Comparison of ENCODE assay signal across 25 cellular contexts in genomic region chr11:64135711-64136110, GRCh38. TPM values are rescaled to one million over a fixed set of nuclear protein-coding genes. Genes with fewer than 3 reads are reported as not detected.
DNase-seq lines count a peak whose midpoint lies in the region; ATAC-seq and TF ChIP-seq lines count a peak whose summit lies in the region.
"Had no signal": no experiment of that assay in that cellular context is flagged by ENCODE, and none has a peak within 500 bp of the region (broad histone marks: within the 10 kb centered on the region; RNA-seq: fewer than 3 reads in every experiment).

No MANE protein-coding gene starts in this region.

- peaks cover 45% of the 10 kb centered on the region for H3K4me1 Mint-ChIP-seq in dendritic cell treated with granulocyte-macrophage colony-stimulating factor and Interleukin-4, amounts not matched to agents 40 ng/mL and 50 ng/mL, for 4 days (ENCODE audit: low read depth)
- H3K4me1 Mint-ChIP-seq: B cell had no signal

- ATAC-seq in heart right ventricle, result no peak
- ATAC-seq: A549; CD8-positive, alpha-beta T cell; GM12878 had no signal

- peak overlapping the region; percentile 67 for H3K14ac ChIP-seq in neuronal stem cell (ENCODE audit: low read length)

- intact Hi-C loops in dendritic cell treated with granulocyte-macrophage colony-stimulating factor and Interleukin-4, amounts not matched to agents 40 ng/mL and 50 ng/mL, for 4 days (cut with micrococcal nuclease), result no loop called here
- intact Hi-C loops in heart right ventricle (cut with DNase I), result no loop called here

- H2AFZ ChIP-seq in neuronal stem cell (ENCODE audit: low read length), result no peak overlapping the region

- DNase-seq in NT2/D1 (ENCODE audit: low read depth, low spot score), result no peak
- DNase-seq in neuronal stem cell (ENCODE audit: low spot score), result no peak
- DNase-seq in GM20000 (ENCODE audit: low spot score), result no peak
- no peak for DNase-seq in heart right ventricle
- DNase-seq in COLO829 (ENCODE audit: low spot score), result no peak
- no peak for DNase-seq in SW 1271 (lab: John Stamatoyannopoulos, UW)
- DNase-seq: AML-193; CD4-positive, alpha-beta T cell; CD8-positive, alpha-beta T cell; COR-L47; DMS 273 treated with DMSO at 0.1 percent for 48 hours; DMS153; DMS53; DMS79; DND-41; EL; GDM1 had no signal

- H3K9ac ChIP-seq in NT2/D1 (ENCODE audit: insufficient read length, low read depth) (peak overlapping the region; percentile 36), neuronal stem cell (ENCODE audit: low read depth, low read length, poor library complexity) (no peak overlapping the region)

- H3K4me1 ChIP-seq in NT2/D1 (ENCODE audit: insufficient read depth, insufficient read length) (peaks cover 22% of the 10 kb centered on the region), neuronal stem cell (ENCODE audit: control insufficient read depth in 2 of 2, insufficient read depth in 1 of 2, low read depth in 1 of 2, low read length in 2 of 2) (peaks cover 17 to 27% of the 10 kb centered on the region in 2 donors), heart right ventricle (peaks cover 0 to 26% (median 5%) of the 10 kb centered on the region in 9 donors)

- H3K79me1 ChIP-seq in neuronal stem cell (ENCODE audit: low read depth, low read length), result peaks cover 4% of the 10 kb centered on the region

- no peaks in the 10 kb centered on the region for H3K36me3 ChIP-seq in NT2/D1 (ENCODE audit: insufficient read depth, insufficient read length, low read length)
- H3K36me3 ChIP-seq in neuronal stem cell (replicated peaks in 1 of 2; ENCODE audit: control insufficient read depth in 2 of 2, insufficient read depth in 2 of 2, low read length in 2 of 2), result no peaks in the 10 kb centered on the region
- H3K36me3 ChIP-seq in heart right ventricle, result no peaks in the 10 kb centered on the region

- TF ChIP-seq CTCF in VCaP (conservative IDR thresholded peaks at IDR 0.05) (no peak; the same call in 1 of the 2 replicates), GM20000 (IDR thresholded peaks at IDR 0.05; ENCODE audit: extremely low read depth, missing control alignments) (no peak), heart right ventricle (IDR thresholded peaks at IDR 0.05) (no peak)

- H4K8ac ChIP-seq in neuronal stem cell (ENCODE audit: low read depth, low read length), result no peak overlapping the region

- H3K27me3 ChIP-seq in NT2/D1 (ENCODE audit: insufficient read depth, insufficient read length) (peaks cover 34% of the 10 kb centered on the region), neuronal stem cell (ENCODE audit: control insufficient read depth in 3 of 3, insufficient read depth in 3 of 3, low read depth in 1 of 3, low read length in 3 of 3) (peaks cover 0 to 7% (median 0%) of the 10 kb centered on the region in 3 experiments), heart right ventricle (no peaks in the 10 kb centered on the region)
- H3K27me3 ChIP-seq: BLaER1 treated with 17β-estradiol and CSF1 and Interleukin-3, amounts not matched to agents 10 nM and 100 nM had no signal

- no peak overlapping the region for H2BK120ac ChIP-seq in neuronal stem cell (ENCODE audit: low read depth, low read length)

- no peak overlapping the region for H2BK5ac ChIP-seq in neuronal stem cell (ENCODE audit: low read length)

- H3K4me3 Mint-ChIP-seq in dendritic cell treated with granulocyte-macrophage colony-stimulating factor and Interleukin-4, amounts not matched to agents 40 ng/mL and 50 ng/mL, for 4 days, result no peak overlapping the region
- H3K4me3 Mint-ChIP-seq: B cell; CD4-positive, alpha-beta T cell; CD8-positive, alpha-beta T cell had no signal

- H4K91ac ChIP-seq in neuronal stem cell (ENCODE audit: low read depth, low read length, poor library complexity), result no peak overlapping the region

- no peak overlapping the region for H3K4me3 ChIP-seq in NT2/D1 (ENCODE audit: insufficient read length, low read depth)
- no peak overlapping the region for H3K4me3 ChIP-seq in neuronal stem cell (ENCODE audit: low read length in 2 of 2)
- no peak overlapping the region for H3K4me3 ChIP-seq in heart right ventricle
- H3K4me3 ChIP-seq: A549; BLaER1 treated with 17β-estradiol and CSF1 and Interleukin-3, amounts not matched to agents 10 nM and 100 nM; GM12878 had no signal

- H3K27me3 Mint-ChIP-seq in dendritic cell treated with granulocyte-macrophage colony-stimulating factor and Interleukin-4, amounts not matched to agents 40 ng/mL and 50 ng/mL, for 4 days, result peaks cover 53% of the 10 kb centered on the region
- H3K27me3 Mint-ChIP-seq: CD4-positive, alpha-beta T cell had no signal

- peak overlapping the region; percentile 2 for H3K27ac Mint-ChIP-seq in dendritic cell treated with granulocyte-macrophage colony-stimulating factor and Interleukin-4, amounts not matched to agents 40 ng/mL and 50 ng/mL, for 4 days
- H3K27ac Mint-ChIP-seq: B cell; CD4-positive, alpha-beta T cell; CD8-positive, alpha-beta T cell had no signal

- H3K9me3 Mint-ChIP-seq in dendritic cell treated with granulocyte-macrophage colony-stimulating factor and Interleukin-4, amounts not matched to agents 40 ng/mL and 50 ng/mL, for 4 days, result no peaks in the 10 kb centered on the region
- H3K9me3 Mint-ChIP-seq: CD4-positive, alpha-beta T cell; CD8-positive, alpha-beta T cell had no signal

- peak overlapping the region; percentile 89 for H2BK12ac ChIP-seq in neuronal stem cell (ENCODE audit: low read length)

- peak overlapping the region; percentile 45 for H3K18ac ChIP-seq in neuronal stem cell (ENCODE audit: low read length)

- peak overlapping the region; percentile 100 for H3K27ac ChIP-seq in VCaP
- no peak overlapping the region for H3K27ac ChIP-seq in neuronal stem cell (replicated peaks; ENCODE audit: low read length)
- no peak overlapping the region for H3K27ac ChIP-seq in heart right ventricle
- H3K27ac ChIP-seq: 22Rv1; A549; BLaER1 treated with 17β-estradiol and CSF1 and Interleukin-3, amounts not matched to agents 10 nM and 100 nM; C4-2B had no signal

- H2AK5ac ChIP-seq in neuronal stem cell (ENCODE audit: low read depth, low read length), result no peak overlapping the region

- H3K4me2 ChIP-seq in neuronal stem cell (ENCODE audit: insufficient read depth, low read length, poor library complexity, severe bottlenecking), result no peak overlapping the region
- H3K4me2 ChIP-seq: A549 had no signal

- H3K4ac ChIP-seq in neuronal stem cell (ENCODE audit: low read length), result no peak overlapping the region

- H3K9me3 ChIP-seq in NT2/D1 (ENCODE audit: insufficient read depth, low read length) (no peaks in the 10 kb centered on the region), neuronal stem cell (replicated peaks in 1 of 2; ENCODE audit: control insufficient read depth in 2 of 2, insufficient read depth in 1 of 2, low read depth in 1 of 2, low read length in 2 of 2) (no peaks in the 10 kb centered on the region), heart right ventricle (no peaks in the 10 kb centered on the region)
- H3K9me3 ChIP-seq: A549; BLaER1 treated with 17β-estradiol and CSF1 and Interleukin-3, amounts not matched to agents 10 nM and 100 nM had no signal

- no CpG with 5 or more reads among the region's 17 CpGs for WGBS in neuronal stem cell (ENCODE audit: extremely low coverage in 2 of 2, insufficient read length in 2 of 2, insufficient replicate concordance in 1 of 2), 2 donors
- WGBS in heart right ventricle, 2 donors, result 93 to 94% methylated on average over 17 of the region's 17 CpGs

- no peaks in the 10 kb centered on the region for H3K36me3 Mint-ChIP-seq in dendritic cell treated with granulocyte-macrophage colony-stimulating factor and Interleukin-4, amounts not matched to agents 40 ng/mL and 50 ng/mL, for 4 days (ENCODE audit: low read depth)
- H3K36me3 Mint-ChIP-seq: CD8-positive, alpha-beta T cell had no signal

- no peak overlapping the region for H2BK15ac ChIP-seq in neuronal stem cell (ENCODE audit: low read length)

- H3K23ac ChIP-seq in neuronal stem cell (ENCODE audit: low read depth, low read length, poor library complexity), result peak overlapping the region; percentile 95

RNA-seq across cellular contexts. Expression of gene MACROD1, which starts 30.2 kb away (rescaled TPM):
- polyA plus RNA-seq in neuronal stem cell (2013, experiment 1 of 2), result 20.5 TPM
- 20.6 TPM for polyA plus RNA-seq in neuronal stem cell (2013, experiment 2 of 2)
- 100 to 1,000 TPM in 8 of 10 donors, 10 to 100 TPM in 2; 86.2 to 134 (median 115) TPM for total RNA-seq in heart right ventricle
- polyA plus RNA-seq in heart right ventricle, result 100 to 1,000 TPM in 1 of 2 donors, 10 to 100 TPM in 1; 77.6 to 497 TPM

RNA-seq across cellular contexts. Expression of gene STIP1, which starts 50.3 kb away (rescaled TPM):
- 160 TPM for polyA plus RNA-seq in neuronal stem cell (2013, experiment 1 of 2)
- polyA plus RNA-seq in neuronal stem cell (2013, experiment 2 of 2), result 156 TPM
- total RNA-seq in heart right ventricle, result 100 to 1,000 TPM in 1 of 10 donors, 10 to 100 TPM in 9; 67.4 to 105 (median 87.9) TPM
- polyA plus RNA-seq in heart right ventricle, result 100 to 1,000 TPM in 1 of 2 donors, 10 to 100 TPM in 1; 55.3 to 144 TPM
